Comparison of ENCODE assay signal across 8 cellular contexts in genomic region chr2:207167129-207167923, GRCh38. TPM values are rescaled to one million over a fixed set of nuclear protein-coding genes. Genes with fewer than 3 reads are reported as not detected.
DNase-seq lines count a peak whose midpoint lies in the region; ATAC-seq and TF ChIP-seq lines count a peak whose summit lies in the region.

No MANE protein-coding gene starts in this region.

- CTCF ChIA-PET in mammary epithelial cell (lab: Charles Lee; ENCODE audit: low non-redundant PET), result interaction anchor here (0.6 kb wide), 1 partner anchor 306 kb away, joined by 4 read pairs; no protein-coding TSS in a partner anchor

- H3K9me3 ChIP-seq in mammary epithelial cell (replicated peaks; ENCODE audit: insufficient read depth, low read length) (no peaks in the 10 kb centered on the region), lung (ENCODE audit: control insufficient read depth in 2 of 2, insufficient read depth in 1 of 2, low read length in 1 of 2) (no peaks in the 10 kb centered on the region), tibial artery (no peaks in the 10 kb centered on the region)

- H3K4me1 ChIP-seq in mammary epithelial cell (ENCODE audit: insufficient read depth, low read length) (peaks cover 11% of the 10 kb centered on the region), lung (ENCODE audit: control insufficient read depth in 2 of 2, insufficient read depth in 2 of 2, low read length in 2 of 2) (peaks cover 3 to 6% of the 10 kb centered on the region in 2 donors), tibial artery (peaks cover 0 to 20% (median 6%) of the 10 kb centered on the region in 4 donors)

- H4K20me1 ChIP-seq in mammary epithelial cell (ENCODE audit: insufficient read depth, low read length), result no peaks in the 10 kb centered on the region

- dilution Hi-C loops in mammary epithelial cell (cut with HindIII; ENCODE audit: low sequenced_read_pairs), result loop anchor here (5.0 kb wide), 1 partner anchor 60 kb away; no protein-coding TSS in a partner anchor

- H3K36me3 ChIP-seq in mammary epithelial cell (ENCODE audit: insufficient read depth, low read length) (peaks cover 3% of the 10 kb centered on the region), lung (ENCODE audit: control insufficient read depth in 2 of 2, insufficient read depth in 2 of 2, low read length in 2 of 2) (no peaks in the 10 kb centered on the region), tibial artery (no peaks in the 10 kb centered on the region)

- ATAC-seq in GM18873 (IDR thresholded peaks at IDR 0.05; ENCODE audit: low FRiP score, unreplicated experiment), result peak; percentile 1
- ATAC-seq in lung (ENCODE audit: insufficient read depth, low FRiP score), result no peak

- H3K9ac ChIP-seq in mammary epithelial cell (ENCODE audit: insufficient read depth, low read length), result peak overlapping the region; percentile 74

- TF ChIP-seq CTCF in C4-2B (conservative IDR thresholded peaks at IDR 0.05), result no peak
- TF ChIP-seq CTCF in mammary epithelial cell (conservative IDR thresholded peaks at IDR 0.05 in 1 of 2, IDR thresholded peaks at IDR 0.05 in 1 of 2; ENCODE audit: extremely low read depth in 1 of 2, insufficient read depth in 1 of 2, low read depth in 1 of 2, low read length in 2 of 2), result no peak
- no peak for TF ChIP-seq CTCF in lung (IDR thresholded peaks at IDR 0.05; ENCODE audit: control extremely low read depth, extremely low read depth)
- TF ChIP-seq CTCF in tibial artery (IDR thresholded peaks at IDR 0.05), result no peak

- peak; percentile 52 for DNase-seq in NCI-H2029 (lab: John Stamatoyannopoulos, UW)
- peak; percentile 57 for DNase-seq in mammary epithelial cell
- no peak for DNase-seq in lung (ENCODE audit: low spot score)
- peak in 1 of 2 donors; percentile 43 for DNase-seq in tibial artery
- no peak for DNase-seq in NCI-H128 (lab: John Stamatoyannopoulos, UW; ENCODE audit: unreplicated experiment)
- DNase-seq in mucosa of gallbladder (ENCODE audit: low spot score), result no peak

- H3K4me3 ChIP-seq in mammary epithelial cell (replicated peaks in 1 of 3; ENCODE audit: insufficient read depth in 1 of 3, low read depth in 2 of 3, low read length in 3 of 3) (peak overlapping the region; percentile 55 to 64 (median 57)), lung (peak overlapping the region; percentile 20), tibial artery (peak overlapping the region; percentile 90 to 98)

- H2AFZ ChIP-seq in mammary epithelial cell (ENCODE audit: low read depth, low read length), result peak overlapping the region; percentile 32

- intact Hi-C loops in mammary epithelial cell (cut with micrococcal nuclease), result loop anchor here (2.0 to 10.0 kb wide), 2 partner anchors 367 to 473 kb away; no protein-coding TSS in a partner anchor
- intact Hi-C loops in tibial artery (cut with DNase I; ENCODE audit: low total_unique reads), result loop anchor here (5.0 kb wide), 2 partner anchors 35 to 125 kb away; no protein-coding TSS in a partner anchor

- in situ Hi-C loops in mammary epithelial cell (cut with MboI; ENCODE audit: low sequenced_read_pairs in 2 of 2), result loop anchor here (10.0 to 25.0 kb wide), 3 partner anchors 67 to 295 kb away; no protein-coding TSS in a partner anchor

- WGBS in mammary epithelial cell (ENCODE audit: low coverage, missing lambda C conversion rate), result 34% methylated on average over 15 of the region's 15 CpGs
- WGBS in lung, 2 donors, result 29 to 31% methylated on average over 15 of the region's 15 CpGs

- H3K79me2 ChIP-seq in mammary epithelial cell (ENCODE audit: insufficient read depth, low read length), result peaks cover 42% of the 10 kb centered on the region

- H3K27ac ChIP-seq in C4-2B (peak overlapping the region; percentile 96), mammary epithelial cell (ENCODE audit: insufficient read depth, low read depth, low read length) (peak overlapping the region; percentile 72), lung (ENCODE audit: low read depth in 1 of 2, low read length in 1 of 2) (peak overlapping the region; percentile 100), tibial artery (peak overlapping the region; percentile 100)

- H3K4me2 ChIP-seq in mammary epithelial cell (ENCODE audit: insufficient read depth, low read depth, low read length), result peak overlapping the region; percentile 82

- no peaks in the 10 kb centered on the region for H3K27me3 ChIP-seq in mammary epithelial cell (ENCODE audit: insufficient read depth, low read length)
- H3K27me3 ChIP-seq in lung (ENCODE audit: control insufficient read depth, insufficient read depth), result no peaks in the 10 kb centered on the region
- H3K27me3 ChIP-seq in tibial artery, result no peaks in the 10 kb centered on the region

- TSS peak; percentile 24 for BruUV-seq in mammary epithelial cell (replicated peaks; lab: Mats Ljungman, UMichigan)

RNA-seq across cellular contexts. Expression of gene KLF7, which starts 1.6 kb away (rescaled TPM):
- total RNA-seq in mammary epithelial cell, result 10 to 100 TPM; 41.3 to 81.5 TPM
- polyA plus RNA-seq in mammary epithelial cell, result 32.7 TPM
- 90.2 TPM for polyA minus RNA-seq in mammary epithelial cell
- 10 to 100 TPM; 23.7 to 51.8 TPM for total RNA-seq in lung
- 10 to 100 TPM in 1 of 2 donors, 1 to 10 TPM in 1; 4.4 to 20.9 TPM for polyA plus RNA-seq in lung
- 32.8 TPM for total RNA-seq in mucosa of gallbladder

Comparison
In these comparisons a context has a peak if more than half of its experiments do, and no peak if none do; other contexts are left out.
1. DNase-seq: peak in NCI-H2029 (single experiment) and mammary epithelial cell (single experiment); none in lung (single experiment), NCI-H128 (single experiment) and mucosa of gallbladder (single experiment).
2. H3K4me3 ChIP-seq: peak in every context shown above with its lines; median percentile 94 in tibial artery; 57 in mammary epithelial cell; 20 in lung.
3. Peak in every context shown above with its lines, with median percentiles within 50 percentile points of each other: H3K27ac ChIP-seq.